14 cellular contexts compared by ENCODE assay signal in the genomic region with DNA sequence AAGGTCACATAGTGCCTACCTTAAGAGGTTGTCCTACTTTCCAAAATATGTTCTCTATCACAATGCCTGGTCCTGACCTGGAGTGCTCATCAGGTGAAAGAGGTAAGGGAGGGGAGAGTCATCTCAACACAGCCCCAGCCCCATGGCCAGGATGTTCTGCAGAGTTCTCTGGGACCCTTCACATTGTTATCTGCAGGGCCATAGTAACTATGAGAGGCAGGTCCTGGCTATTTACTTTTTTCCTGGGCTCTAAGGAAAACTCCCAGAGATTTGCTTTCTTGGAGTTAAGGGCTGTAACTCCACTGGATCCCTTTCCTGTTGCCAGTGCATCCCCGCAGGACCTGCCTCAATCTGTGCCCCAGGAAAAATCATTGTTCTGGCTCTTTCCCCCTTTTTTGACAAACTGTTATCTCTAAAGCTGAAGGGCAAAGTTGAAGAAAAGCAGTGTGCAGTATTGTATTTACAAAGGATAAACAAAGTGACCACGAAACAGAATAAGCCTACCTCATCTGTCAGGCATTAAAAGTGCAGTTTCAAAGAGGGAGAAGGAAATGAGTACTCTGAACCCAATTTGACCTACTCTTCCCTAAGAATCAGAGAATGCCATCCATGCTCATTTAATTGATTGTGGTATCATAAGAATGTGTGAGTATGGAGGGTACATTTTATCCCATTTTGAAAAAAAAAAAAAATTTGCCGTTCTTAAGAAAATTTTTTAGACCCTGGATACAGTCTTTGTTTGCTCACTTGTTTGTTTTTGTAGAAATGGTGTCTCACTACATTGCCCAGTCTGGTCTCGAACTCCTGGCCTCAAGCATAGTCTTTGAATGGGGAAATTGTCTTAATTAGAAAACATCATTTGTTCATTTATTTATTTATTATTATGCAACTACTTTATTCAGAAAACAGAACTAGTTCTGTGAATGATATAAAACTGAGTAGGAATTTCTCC.
"Had no signal": no experiment of that assay in that cellular context is flagged by ENCODE, and none has a peak within 500 bp of the region (broad histone marks: within the 10 kb centered on the region; RNA-seq: fewer than 3 reads in every experiment).

No MANE protein-coding gene starts in this region.

- H3K4me1 ChIP-seq: esophagus squamous epithelium, heart right ventricle, pancreas, tibial nerve had no signal

- H3K4me3 ChIP-seq: esophagus squamous epithelium, heart right ventricle, pancreas, tibial nerve had no signal

- H3K27ac ChIP-seq: esophagus squamous epithelium, heart right ventricle, pancreas, tibial nerve had no signal

- H3K27me3 ChIP-seq: esophagus squamous epithelium, heart right ventricle, pancreas, tibial nerve had no signal

- DNase-seq: activated CD4-positive, alpha-beta T cell treated with anti-CD3 and anti-CD28 coated beads, Interleukin-2, amount 50 U/mL, for 4 hours; activated CD4-positive, CD25-positive, alpha-beta regulatory T cell treated with anti-CD3 and anti-CD28 coated beads, Interleukin-2, amount 50 U/mL, for 72 hours; activated CD8-positive, alpha-beta memory T cell treated with anti-CD3 and anti-CD28 coated beads, Interleukin-2, amount 50 U/mL, for 4 hours; activated gamma-delta T cell treated with Interleukin-2 at 50 U/mL for 16 hours; activated naive CD8-positive, alpha-beta T cell treated with anti-CD3 and anti-CD28 coated beads for 36 hours; activated T-cell treated with anti-CD3 and anti-CD28 coated beads, Interleukin-2, amount 50 U/mL, for 72 hours; aorta; esophagus squamous epithelium; foreskin melanocyte; heart right ventricle; kidney; left ventricle myocardium superior; pancreas had no signal

- H3K36me3 ChIP-seq: esophagus squamous epithelium, heart right ventricle, pancreas, tibial nerve had no signal

- H3K9me3 ChIP-seq: esophagus squamous epithelium, pancreas, tibial nerve had no signal

- FAIRE-seq: kidney, pancreas had no signal

- ATAC-seq: activated T-cell treated with anti-CD3 and anti-CD28 coated beads, Interleukin-2, amount 50 U/mL, for 72 hours; heart right ventricle; left ventricle myocardium superior; pancreas had no signal
